8 cellular contexts compared by ENCODE assay signal in the genomic region with DNA sequence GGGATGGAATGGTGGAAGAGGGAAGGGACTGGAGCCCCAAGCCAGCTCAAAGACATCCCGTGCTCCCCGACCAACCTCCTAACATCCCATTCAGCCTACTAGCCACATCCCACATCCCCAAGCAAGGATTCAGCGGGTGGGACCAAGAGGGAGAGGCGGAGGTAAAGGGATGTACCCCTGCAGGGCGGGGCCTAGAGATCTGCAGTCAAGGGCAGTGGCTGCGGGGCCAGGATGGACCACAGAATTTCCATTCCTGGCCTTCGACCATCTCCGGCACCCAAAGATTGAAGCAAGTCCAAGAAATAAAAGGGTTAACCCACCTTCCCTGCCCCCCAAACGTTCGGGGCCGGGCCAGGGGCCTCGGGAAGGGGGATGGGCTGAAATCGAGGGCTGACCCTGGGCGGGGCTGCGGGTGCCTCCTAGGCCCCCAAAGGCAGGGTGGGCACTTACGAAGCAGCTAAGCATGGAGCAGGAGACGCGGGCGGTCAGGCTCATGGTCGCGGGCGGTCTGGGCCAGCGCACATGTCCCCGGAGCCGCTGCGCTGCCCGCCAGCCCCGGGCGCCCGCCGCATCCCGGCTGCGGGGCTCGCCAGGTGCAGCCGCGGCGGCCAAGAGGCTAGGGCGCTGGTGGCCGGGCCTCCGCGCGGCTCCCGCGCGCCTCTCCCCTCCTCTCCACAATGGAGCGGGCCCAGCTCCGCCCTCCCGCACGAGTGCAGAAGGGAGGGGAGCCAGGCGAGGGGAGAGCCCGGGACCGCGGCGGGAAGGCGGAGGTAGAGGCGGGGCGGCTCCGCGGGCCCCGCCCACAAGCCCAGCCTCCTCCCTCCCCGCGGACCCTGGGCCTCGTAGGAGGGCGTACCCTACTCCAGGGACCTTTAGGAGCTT. TPM values are rescaled to one million over a fixed set of nuclear protein-coding genes. Genes with fewer than 3 reads are reported as not detected.
DNase-seq lines count a peak whose midpoint lies in the region; ATAC-seq and TF ChIP-seq lines count a peak whose summit lies in the region.

Gene MTMR4, minus strand, starts transcription at position 726 of the 882 bp plus-strand sequence. Its CDS starts 231 bp downstream, at position 495.

- H3K36me3 Mint-ChIP-seq in CD4-positive, CD25-positive, alpha-beta regulatory T cell: peaks cover 27% of the 10 kb centered on the region
- peaks cover 34% of the 10 kb centered on the region for H3K36me3 Mint-ChIP-seq in activated CD4-positive, alpha-beta T cell treated with anti-CD3 and anti-CD28 coated beads for 36 hours (ENCODE audit: low read depth)

- no peaks in the 10 kb centered on the region for H3K27me3 ChIP-seq in CD4-positive, CD25-positive, alpha-beta regulatory T cell (ENCODE audit: control insufficient read depth, insufficient read depth, low read length)

- POLR2A ChIA-PET in activated CD4-positive, alpha-beta T cell treated with anti-CD3 and anti-CD28 coated beads for 36 hours (lab: Charles Lee): interaction anchor here (3.4 kb wide), 1 partner anchor 117 kb away, joined by 30 read pairs; no protein-coding TSS in a partner anchor

- H3K27ac ChIP-seq in CD4-positive, CD25-positive, alpha-beta regulatory T cell (ENCODE audit: insufficient read depth, low read length, poor library complexity, severe bottlenecking): peak within 1 kb of the TSS; percentile 35

- no peak for TF ChIP-seq CTCF in choroid plexus epithelial cell (conservative IDR thresholded peaks at IDR 0.05; ENCODE audit: low read depth, low read length)

- H3K4me1 Mint-ChIP-seq in CD4-positive, CD25-positive, alpha-beta regulatory T cell: peaks cover 28 to 69% (median 50%) of the 10 kb centered on the region in 4 donors
- peaks cover 36% of the 10 kb centered on the region for H3K4me1 Mint-ChIP-seq in activated CD4-positive, alpha-beta T cell treated with anti-CD3 and anti-CD28 coated beads for 36 hours

- no peaks in the 10 kb centered on the region for H3K27me3 Mint-ChIP-seq in CD4-positive, CD25-positive, alpha-beta regulatory T cell
- no peaks in the 10 kb centered on the region for H3K27me3 Mint-ChIP-seq in activated CD4-positive, alpha-beta T cell treated with anti-CD3 and anti-CD28 coated beads for 36 hours

- peak within 1 kb of the TSS; percentile 45 to 94 (median 79) for H3K27ac Mint-ChIP-seq in CD4-positive, CD25-positive, alpha-beta regulatory T cell
- H3K27ac Mint-ChIP-seq in activated CD4-positive, alpha-beta T cell treated with anti-CD3 and anti-CD28 coated beads for 36 hours: peak within 1 kb of the TSS; percentile 78

- H3K4me3 Mint-ChIP-seq in CD4-positive, CD25-positive, alpha-beta regulatory T cell: peak within 1 kb of the TSS; percentile 91 to 96 (median 95)
- H3K4me3 Mint-ChIP-seq in activated CD4-positive, alpha-beta T cell treated with anti-CD3 and anti-CD28 coated beads for 36 hours: peak within 1 kb of the TSS; percentile 86

- no peaks in the 10 kb centered on the region for H3K9me3 Mint-ChIP-seq in CD4-positive, CD25-positive, alpha-beta regulatory T cell
- no peaks in the 10 kb centered on the region for H3K9me3 Mint-ChIP-seq in activated CD4-positive, alpha-beta T cell treated with anti-CD3 and anti-CD28 coated beads for 36 hours (ENCODE audit: low read depth)

- H3K9me3 ChIP-seq in CD4-positive, CD25-positive, alpha-beta regulatory T cell (ENCODE audit: control insufficient read depth in 2 of 2, low read length in 2 of 2): no peaks in the 10 kb centered on the region

- intact Hi-C loops in activated CD4-positive, alpha-beta T cell treated with anti-CD3 and anti-CD28 coated beads for 36 hours (cut with DNase I, micrococcal nuclease): loop anchor here (2.0 to 10.0 kb wide), 2 partner anchors 181 to 429 kb away; partner anchors contain the start of genes RAD51C (in 1 of the 2) and TEX14 (in 1 of the 2)

- DNase-seq in CD4-positive, CD25-positive, alpha-beta regulatory T cell: peak; percentile 57 to 76 (median 75)
- peak; percentile 58 for DNase-seq in NCI-H446 treated with DMSO at 0.1 percent for 48 hours (lab: John Stamatoyannopoulos, UW)
- peak; percentile 88 for DNase-seq in activated CD4-positive, alpha-beta T cell treated with anti-CD3 and anti-CD28 coated beads for 36 hours
- peak; percentile 75 for DNase-seq in choroid plexus epithelial cell (ENCODE audit: low read depth)
- peak; percentile 61 for DNase-seq in kidney glomerular epithelial cell (lab: John Stamatoyannopoulos, UW)
- DNase-seq in stimulated activated CD4-positive, alpha-beta T cell treated with anti-CD3 and anti-CD28 coated beads, Interleukin-15, amount 100 ng/mL, for 24 hours: peak; percentile 85

- peaks cover 37% of the 10 kb centered on the region for H3K4me1 ChIP-seq in CD4-positive, CD25-positive, alpha-beta regulatory T cell (ENCODE audit: control insufficient read depth, insufficient read depth, low read length, poor library complexity, severe bottlenecking)

- CTCF ChIA-PET in activated CD4-positive, alpha-beta T cell treated with anti-CD3 and anti-CD28 coated beads for 36 hours (lab: Charles Lee): interaction anchor here (0.6 to 1.9 kb wide), 10 partner anchors 14 to 491 kb away, joined by 3 to 6 read pairs (median 4); partner anchors contain the start of gene HSF5

- H3K4me3 ChIP-seq in CD4-positive, CD25-positive, alpha-beta regulatory T cell (ENCODE audit: low read depth, low read length): peak within 1 kb of the TSS; percentile 69
- H3K4me3 ChIP-seq in choroid plexus epithelial cell (ENCODE audit: low read depth, low read length): peak within 1 kb of the TSS; percentile 73

- ATAC-seq in CD4-positive, CD25-positive, alpha-beta regulatory T cell (ENCODE audit: low read depth in 2 of 2): no peak
- ATAC-seq in HG02588 (IDR thresholded peaks at IDR 0.05; ENCODE audit: unreplicated experiment) (peak; percentile 21), GM19467 (IDR thresholded peaks at IDR 0.05; ENCODE audit: unreplicated experiment) (no peak)
- peak; percentile 14 for ATAC-seq in activated CD4-positive, alpha-beta T cell treated with anti-CD3 and anti-CD28 coated beads for 36 hours

- peaks cover 28% of the 10 kb centered on the region for H3K36me3 ChIP-seq in CD4-positive, CD25-positive, alpha-beta regulatory T cell (ENCODE audit: control insufficient read depth, insufficient read depth, low read length)

RNA-seq across cellular contexts. Expression of gene MTMR4, which starts in this region (rescaled TPM):
- total RNA-seq in CD4-positive, CD25-positive, alpha-beta regulatory T cell: 43.6 TPM
- 10 to 100 TPM; 16.5 to 23.8 (median 18.6) TPM for polyA plus RNA-seq in CD4-positive, CD25-positive, alpha-beta regulatory T cell
- 10 to 100 TPM; 69.2 to 77.9 TPM for total RNA-seq in activated CD4-positive, alpha-beta T cell treated with anti-CD3 and anti-CD28 coated beads for 36 hours

Comparison
In these comparisons a context has a peak if more than half of its experiments do, and no peak if none do; other contexts are left out.
1. ATAC-seq: peak in HG02588 (single experiment) and activated CD4-positive, alpha-beta T cell treated with anti-CD3 and anti-CD28 coated beads for 36 hours (single experiment); none in CD4-positive, CD25-positive, alpha-beta regulatory T cell (0 of 2) and GM19467 (single experiment).
2. Peak in every context shown above with its lines, with median percentiles within 50 percentile points of each other: DNase-seq.